9 cellular contexts compared by ENCODE assay signal in genomic region chr1:14599173-14599754, GRCh38.
DNase-seq lines count a peak whose midpoint lies in the region; ATAC-seq, FAIRE-seq and TF ChIP-seq lines count a peak whose summit lies in the region.
"Had no signal": no experiment of that assay in that cellular context is flagged by ENCODE, and none has a peak within 500 bp of the region (broad histone marks: within the 10 kb centered on the region; RNA-seq: fewer than 3 reads in every experiment).

No MANE protein-coding gene starts in this region.

- TF ChIP-seq POLR2A in H54 (IDR thresholded peaks at IDR 0.05; ENCODE audit: low read depth, low read length), result no peak

- H3K9ac ChIP-seq in adipocyte (ENCODE audit: low read length), result peak overlapping the region; percentile 78
- no peak overlapping the region for H3K9ac ChIP-seq in stomach smooth muscle (ENCODE audit: low read length in 2 of 2)

- H3K4me1 ChIP-seq in adipocyte (ENCODE audit: control insufficient read depth, insufficient read depth, low read length) (peaks cover 31% of the 10 kb centered on the region), stomach smooth muscle (ENCODE audit: control insufficient read depth, insufficient read depth, low read length) (peaks cover 17% of the 10 kb centered on the region)

- H3K27me3 ChIP-seq in adipocyte (replicated peaks; ENCODE audit: control insufficient read depth, insufficient read depth, low read length) (peaks cover 9% of the 10 kb centered on the region), stomach smooth muscle (ENCODE audit: control insufficient read depth in 1 of 2, insufficient read depth in 2 of 2, low read length in 2 of 2) (peaks cover 29 to 36% of the 10 kb centered on the region in 2 donors)

- H3K36me3 ChIP-seq in adipocyte (ENCODE audit: control insufficient read depth, insufficient read depth, low read length, severe bottlenecking) (no peaks in the 10 kb centered on the region), stomach smooth muscle (ENCODE audit: control insufficient read depth in 2 of 2, insufficient read depth in 2 of 2, low read length in 2 of 2) (no peaks in the 10 kb centered on the region)

- no peaks in the 10 kb centered on the region for H3K9me3 ChIP-seq in adipocyte (ENCODE audit: control insufficient read depth, low read length)
- H3K9me3 ChIP-seq in stomach smooth muscle (ENCODE audit: control insufficient read depth in 2 of 2, low read length in 2 of 2), result no peaks in the 10 kb centered on the region

- ATAC-seq in HG03097 (IDR thresholded peaks at IDR 0.05; ENCODE audit: low FRiP score, unreplicated experiment) (no peak), GM18519 (IDR thresholded peaks at IDR 0.05; ENCODE audit: low FRiP score, unreplicated experiment) (no peak), HG03175 (IDR thresholded peaks at IDR 0.05; ENCODE audit: unreplicated experiment) (no peak)

- peak overlapping the region; percentile 87 for H3K4me3 ChIP-seq in adipocyte (ENCODE audit: low read length)
- H3K4me3 ChIP-seq in stomach smooth muscle (ENCODE audit: low read length in 2 of 2), result peak overlapping the region; percentile 46 to 71

- DNase-seq in H54 (ENCODE audit: insufficient read length, low spot score) (peak; percentile 17), adipocyte (ENCODE audit: low read depth) (peak; percentile 21), islet precursor cell (peak; percentile 71)
- DNase-seq in effector CD8-positive, alpha-beta T cell (lab: John Stamatoyannopoulos, UW), result no peak
- DNase-seq: activated CD4-positive, CD25-positive, alpha-beta regulatory T cell had no signal

- no peak for FAIRE-seq in H54 (lab: Jason Lieb, UNC)

- H3K27ac ChIP-seq in stomach smooth muscle (ENCODE audit: low read length), result no peak overlapping the region
